1 cellular context compared by ENCODE assay signal in the genomic region with DNA sequence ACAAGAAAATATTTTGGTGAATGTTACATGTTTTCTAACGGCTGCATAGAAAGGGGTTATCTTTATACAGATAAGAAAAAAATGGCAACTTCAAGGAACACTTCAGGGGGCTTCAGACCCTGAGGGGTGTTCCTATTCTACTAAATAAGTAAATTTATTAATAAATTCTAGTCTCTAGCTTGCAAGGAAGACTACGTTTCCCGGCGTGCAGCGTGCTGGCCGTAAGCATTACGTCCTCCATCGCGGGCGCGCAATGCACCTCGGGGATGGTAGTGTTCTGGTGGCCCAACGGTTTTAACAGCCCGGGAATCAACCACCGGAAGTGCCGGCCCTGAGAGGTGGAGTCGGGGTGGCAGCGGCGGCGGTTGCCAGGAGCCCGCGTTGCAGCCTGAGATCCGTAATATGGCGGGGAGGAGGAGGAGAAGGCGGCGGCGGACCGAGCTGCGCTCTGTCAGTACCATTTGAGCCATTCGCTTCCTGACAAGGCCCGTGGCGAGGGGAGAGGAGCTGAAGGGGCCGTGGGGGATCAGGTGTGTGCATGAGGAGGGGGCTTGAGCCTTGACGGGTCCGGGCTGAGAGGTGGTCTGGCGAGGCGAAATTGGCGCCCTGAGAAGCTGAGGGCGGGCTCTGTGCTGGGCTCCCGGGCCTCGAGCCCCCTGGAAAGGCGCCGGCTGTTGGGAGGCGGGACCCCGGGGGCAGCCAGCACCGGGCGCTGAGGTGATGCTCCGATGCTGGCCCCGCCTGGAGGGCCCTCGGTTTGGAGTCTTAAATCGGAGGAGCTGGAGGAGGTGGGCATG.
A peak's percentile ranks its signal among the peaks of the same experiment; 100 is the strongest.
TF ChIP-seq lines count a peak whose summit lies in the region.

A gene with protein sequence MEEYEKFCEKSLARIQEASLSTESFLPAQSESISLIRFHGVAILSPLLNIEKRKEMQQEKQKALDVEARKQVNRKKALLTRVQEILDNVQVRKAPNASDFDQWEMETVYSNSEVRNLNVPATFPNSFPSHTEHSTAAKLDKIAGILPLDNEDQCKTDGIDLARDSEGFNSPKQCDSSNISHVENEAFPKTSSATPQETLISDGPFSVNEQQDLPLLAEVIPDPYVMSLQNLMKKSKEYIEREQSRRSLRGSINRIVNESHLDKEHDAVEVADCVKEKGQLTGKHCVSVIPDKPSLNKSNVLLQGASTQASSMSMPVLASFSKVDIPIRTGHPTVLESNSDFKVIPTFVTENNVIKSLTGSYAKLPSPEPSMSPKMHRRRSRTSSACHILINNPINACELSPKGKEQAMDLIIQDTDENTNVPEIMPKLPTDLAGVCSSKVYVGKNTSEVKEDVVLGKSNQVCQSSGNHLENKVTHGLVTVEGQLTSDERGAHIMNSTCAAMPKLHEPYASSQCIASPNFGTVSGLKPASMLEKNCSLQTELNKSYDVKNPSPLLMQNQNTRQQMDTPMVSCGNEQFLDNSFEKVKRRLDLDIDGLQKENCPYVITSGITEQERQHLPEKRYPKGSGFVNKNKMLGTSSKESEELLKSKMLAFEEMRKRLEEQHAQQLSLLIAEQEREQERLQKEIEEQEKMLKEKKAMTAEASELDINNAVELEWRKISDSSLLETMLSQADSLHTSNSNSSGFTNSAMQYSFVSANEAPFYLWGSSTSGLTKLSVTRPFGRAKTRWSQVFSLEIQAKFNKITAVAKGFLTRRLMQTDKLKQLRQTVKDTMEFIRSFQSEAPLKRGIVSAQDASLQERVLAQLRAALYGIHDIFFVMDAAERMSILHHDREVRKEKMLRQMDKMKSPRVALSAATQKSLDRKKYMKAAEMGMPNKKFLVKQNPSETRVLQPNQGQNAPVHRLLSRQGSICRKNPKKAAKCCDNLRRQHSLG (plus strand): TSS at position 384 of the 797 bp plus-strand sequence. CDS start 3,940 bp downstream, outside the sequence.

TF ChIP-seq in K562, 482 proteins besides CTCF, POLR2A, EP300 and RAD21 (continued from another document and continues in another):
- TF ChIP-seq, protein P1, sequence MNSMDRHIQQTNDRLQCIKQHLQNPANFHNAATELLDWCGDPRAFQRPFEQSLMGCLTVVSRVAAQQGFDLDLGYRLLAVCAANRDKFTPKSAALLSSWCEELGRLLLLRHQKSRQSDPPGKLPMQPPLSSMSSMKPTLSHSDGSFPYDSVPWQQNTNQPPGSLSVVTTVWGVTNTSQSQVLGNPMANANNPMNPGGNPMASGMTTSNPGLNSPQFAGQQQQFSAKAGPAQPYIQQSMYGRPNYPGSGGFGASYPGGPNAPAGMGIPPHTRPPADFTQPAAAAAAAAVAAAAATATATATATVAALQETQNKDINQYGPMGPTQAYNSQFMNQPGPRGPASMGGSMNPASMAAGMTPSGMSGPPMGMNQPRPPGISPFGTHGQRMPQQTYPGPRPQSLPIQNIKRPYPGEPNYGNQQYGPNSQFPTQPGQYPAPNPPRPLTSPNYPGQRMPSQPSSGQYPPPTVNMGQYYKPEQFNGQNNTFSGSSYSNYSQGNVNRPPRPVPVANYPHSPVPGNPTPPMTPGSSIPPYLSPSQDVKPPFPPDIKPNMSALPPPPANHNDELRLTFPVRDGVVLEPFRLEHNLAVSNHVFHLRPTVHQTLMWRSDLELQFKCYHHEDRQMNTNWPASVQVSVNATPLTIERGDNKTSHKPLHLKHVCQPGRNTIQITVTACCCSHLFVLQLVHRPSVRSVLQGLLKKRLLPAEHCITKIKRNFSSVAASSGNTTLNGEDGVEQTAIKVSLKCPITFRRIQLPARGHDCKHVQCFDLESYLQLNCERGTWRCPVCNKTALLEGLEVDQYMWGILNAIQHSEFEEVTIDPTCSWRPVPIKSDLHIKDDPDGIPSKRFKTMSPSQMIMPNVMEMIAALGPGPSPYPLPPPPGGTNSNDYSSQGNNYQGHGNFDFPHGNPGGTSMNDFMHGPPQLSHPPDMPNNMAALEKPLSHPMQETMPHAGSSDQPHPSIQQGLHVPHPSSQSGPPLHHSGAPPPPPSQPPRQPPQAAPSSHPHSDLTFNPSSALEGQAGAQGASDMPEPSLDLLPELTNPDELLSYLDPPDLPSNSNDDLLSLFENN (IDR thresholded peaks at IDR 0.05; ENCODE audit: low read depth in 2 of 2, low read length in 2 of 2), result no peak
- no peak for TF ChIP-seq ZNF232 (CRISPR knock-in tag; IDR thresholded peaks at IDR 0.05)
- TF ChIP-seq WHSC1 (IDR thresholded peaks at IDR 0.05; ENCODE audit: low read length), result no peak
- no peak for TF ChIP-seq HMG20B (CRISPR knock-in tag; IDR thresholded peaks at IDR 0.05)
- no peak for TF ChIP-seq ZNF253 (CRISPR knock-in tag; conservative IDR thresholded peaks at IDR 0.05)
- TF ChIP-seq NFIC (IDR thresholded peaks at IDR 0.05), result no peak
- TF ChIP-seq, protein P2, sequence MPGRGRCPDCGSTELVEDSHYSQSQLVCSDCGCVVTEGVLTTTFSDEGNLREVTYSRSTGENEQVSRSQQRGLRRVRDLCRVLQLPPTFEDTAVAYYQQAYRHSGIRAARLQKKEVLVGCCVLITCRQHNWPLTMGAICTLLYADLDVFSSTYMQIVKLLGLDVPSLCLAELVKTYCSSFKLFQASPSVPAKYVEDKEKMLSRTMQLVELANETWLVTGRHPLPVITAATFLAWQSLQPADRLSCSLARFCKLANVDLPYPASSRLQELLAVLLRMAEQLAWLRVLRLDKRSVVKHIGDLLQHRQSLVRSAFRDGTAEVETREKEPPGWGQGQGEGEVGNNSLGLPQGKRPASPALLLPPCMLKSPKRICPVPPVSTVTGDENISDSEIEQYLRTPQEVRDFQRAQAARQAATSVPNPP (IDR thresholded peaks at IDR 0.05; ENCODE audit: borderline replicate concordance, insufficient read depth, insufficient read length), result no peak
- no peak for TF ChIP-seq PYGO2 (tag; IDR thresholded peaks at IDR 0.05)
- TF ChIP-seq, protein P3, sequence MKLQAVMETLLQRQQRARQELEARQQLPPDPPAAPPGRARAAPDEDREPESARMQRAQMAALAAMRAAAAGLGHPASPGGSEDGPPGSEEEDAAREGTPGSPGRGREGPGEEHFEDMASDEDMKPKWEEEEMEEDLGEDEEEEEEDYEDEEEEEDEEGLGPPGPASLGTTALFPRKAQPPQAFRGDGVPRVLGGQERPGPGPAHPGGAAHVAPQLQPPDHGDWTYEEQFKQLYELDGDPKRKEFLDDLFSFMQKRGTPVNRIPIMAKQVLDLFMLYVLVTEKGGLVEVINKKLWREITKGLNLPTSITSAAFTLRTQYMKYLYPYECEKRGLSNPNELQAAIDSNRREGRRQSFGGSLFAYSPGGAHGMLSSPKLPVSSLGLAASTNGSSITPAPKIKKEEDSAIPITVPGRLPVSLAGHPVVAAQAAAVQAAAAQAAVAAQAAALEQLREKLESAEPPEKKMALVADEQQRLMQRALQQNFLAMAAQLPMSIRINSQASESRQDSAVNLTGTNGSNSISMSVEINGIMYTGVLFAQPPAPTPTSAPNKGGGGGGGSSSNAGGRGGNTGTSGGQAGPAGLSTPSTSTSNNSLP (IDR thresholded peaks at IDR 0.05; ENCODE audit: borderline replicate concordance, low read depth, low read length), result no peak
- TF ChIP-seq, protein P4, sequence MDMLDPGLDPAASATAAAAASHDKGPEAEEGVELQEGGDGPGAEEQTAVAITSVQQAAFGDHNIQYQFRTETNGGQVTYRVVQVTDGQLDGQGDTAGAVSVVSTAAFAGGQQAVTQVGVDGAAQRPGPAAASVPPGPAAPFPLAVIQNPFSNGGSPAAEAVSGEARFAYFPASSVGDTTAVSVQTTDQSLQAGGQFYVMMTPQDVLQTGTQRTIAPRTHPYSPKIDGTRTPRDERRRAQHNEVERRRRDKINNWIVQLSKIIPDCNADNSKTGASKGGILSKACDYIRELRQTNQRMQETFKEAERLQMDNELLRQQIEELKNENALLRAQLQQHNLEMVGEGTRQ (CRISPR knock-in tag; IDR thresholded peaks at IDR 0.05), result no peak
- TF ChIP-seq HNRNPK (IDR thresholded peaks at IDR 0.05; ENCODE audit: low read depth, low read length, poor library complexity, severe bottlenecking), result no peak
- TF ChIP-seq, protein P5, sequence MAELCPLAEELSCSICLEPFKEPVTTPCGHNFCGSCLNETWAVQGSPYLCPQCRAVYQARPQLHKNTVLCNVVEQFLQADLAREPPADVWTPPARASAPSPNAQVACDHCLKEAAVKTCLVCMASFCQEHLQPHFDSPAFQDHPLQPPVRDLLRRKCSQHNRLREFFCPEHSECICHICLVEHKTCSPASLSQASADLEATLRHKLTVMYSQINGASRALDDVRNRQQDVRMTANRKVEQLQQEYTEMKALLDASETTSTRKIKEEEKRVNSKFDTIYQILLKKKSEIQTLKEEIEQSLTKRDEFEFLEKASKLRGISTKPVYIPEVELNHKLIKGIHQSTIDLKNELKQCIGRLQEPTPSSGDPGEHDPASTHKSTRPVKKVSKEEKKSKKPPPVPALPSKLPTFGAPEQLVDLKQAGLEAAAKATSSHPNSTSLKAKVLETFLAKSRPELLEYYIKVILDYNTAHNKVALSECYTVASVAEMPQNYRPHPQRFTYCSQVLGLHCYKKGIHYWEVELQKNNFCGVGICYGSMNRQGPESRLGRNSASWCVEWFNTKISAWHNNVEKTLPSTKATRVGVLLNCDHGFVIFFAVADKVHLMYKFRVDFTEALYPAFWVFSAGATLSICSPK (IDR thresholded peaks at IDR 0.05; ENCODE audit: borderline replicate concordance), result no peak
- no peak for TF ChIP-seq ZFP1 (CRISPR knock-in tag; IDR thresholded peaks at IDR 0.05)
- TF ChIP-seq ZNF778 (CRISPR knock-in tag; IDR thresholded peaks at IDR 0.05), result no peak
- no peak for TF ChIP-seq CREBBP (IDR thresholded peaks at IDR 0.05; ENCODE audit: low read depth, low read length)
- TF ChIP-seq ETV5 (CRISPR knock-in tag; IDR thresholded peaks at IDR 0.05; ENCODE audit: low read depth), result peak; percentile 61
- no peak for TF ChIP-seq NR2F6 (CRISPR knock-in tag; IDR thresholded peaks at IDR 0.05)
- TF ChIP-seq, protein P6, sequence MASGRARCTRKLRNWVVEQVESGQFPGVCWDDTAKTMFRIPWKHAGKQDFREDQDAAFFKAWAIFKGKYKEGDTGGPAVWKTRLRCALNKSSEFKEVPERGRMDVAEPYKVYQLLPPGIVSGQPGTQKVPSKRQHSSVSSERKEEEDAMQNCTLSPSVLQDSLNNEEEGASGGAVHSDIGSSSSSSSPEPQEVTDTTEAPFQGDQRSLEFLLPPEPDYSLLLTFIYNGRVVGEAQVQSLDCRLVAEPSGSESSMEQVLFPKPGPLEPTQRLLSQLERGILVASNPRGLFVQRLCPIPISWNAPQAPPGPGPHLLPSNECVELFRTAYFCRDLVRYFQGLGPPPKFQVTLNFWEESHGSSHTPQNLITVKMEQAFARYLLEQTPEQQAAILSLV (tag; IDR thresholded peaks at IDR 0.05), result no peak
- TF ChIP-seq, protein P7, sequence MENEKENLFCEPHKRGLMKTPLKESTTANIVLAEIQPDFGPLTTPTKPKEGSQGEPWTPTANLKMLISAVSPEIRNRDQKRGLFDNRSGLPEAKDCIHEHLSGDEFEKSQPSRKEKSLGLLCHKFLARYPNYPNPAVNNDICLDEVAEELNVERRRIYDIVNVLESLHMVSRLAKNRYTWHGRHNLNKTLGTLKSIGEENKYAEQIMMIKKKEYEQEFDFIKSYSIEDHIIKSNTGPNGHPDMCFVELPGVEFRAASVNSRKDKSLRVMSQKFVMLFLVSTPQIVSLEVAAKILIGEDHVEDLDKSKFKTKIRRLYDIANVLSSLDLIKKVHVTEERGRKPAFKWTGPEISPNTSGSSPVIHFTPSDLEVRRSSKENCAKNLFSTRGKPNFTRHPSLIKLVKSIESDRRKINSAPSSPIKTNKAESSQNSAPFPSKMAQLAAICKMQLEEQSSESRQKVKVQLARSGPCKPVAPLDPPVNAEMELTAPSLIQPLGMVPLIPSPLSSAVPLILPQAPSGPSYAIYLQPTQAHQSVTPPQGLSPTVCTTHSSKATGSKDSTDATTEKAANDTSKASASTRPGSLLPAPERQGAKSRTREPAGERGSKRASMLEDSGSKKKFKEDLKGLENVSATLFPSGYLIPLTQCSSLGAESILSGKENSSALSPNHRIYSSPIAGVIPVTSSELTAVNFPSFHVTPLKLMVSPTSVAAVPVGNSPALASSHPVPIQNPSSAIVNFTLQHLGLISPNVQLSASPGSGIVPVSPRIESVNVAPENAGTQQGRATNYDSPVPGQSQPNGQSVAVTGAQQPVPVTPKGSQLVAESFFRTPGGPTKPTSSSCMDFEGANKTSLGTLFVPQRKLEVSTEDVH (IDR thresholded peaks at IDR 0.05; ENCODE audit: low read depth, partially characterized antibody), result peak; percentile 69
- TF ChIP-seq MYNN (IDR thresholded peaks at IDR 0.05), result peak; percentile 44; the same call in 1 of the 2 replicates
- no peak for TF ChIP-seq MYNN (CRISPR knock-in tag; IDR thresholded peaks at IDR 0.05)
- no peak for TF ChIP-seq CEBPB (tag; IDR thresholded peaks at IDR 0.05)
- no peak for TF ChIP-seq SAFB (IDR thresholded peaks at IDR 0.05; ENCODE audit: borderline replicate concordance, low read depth, low read length)
- TF ChIP-seq, protein P8, sequence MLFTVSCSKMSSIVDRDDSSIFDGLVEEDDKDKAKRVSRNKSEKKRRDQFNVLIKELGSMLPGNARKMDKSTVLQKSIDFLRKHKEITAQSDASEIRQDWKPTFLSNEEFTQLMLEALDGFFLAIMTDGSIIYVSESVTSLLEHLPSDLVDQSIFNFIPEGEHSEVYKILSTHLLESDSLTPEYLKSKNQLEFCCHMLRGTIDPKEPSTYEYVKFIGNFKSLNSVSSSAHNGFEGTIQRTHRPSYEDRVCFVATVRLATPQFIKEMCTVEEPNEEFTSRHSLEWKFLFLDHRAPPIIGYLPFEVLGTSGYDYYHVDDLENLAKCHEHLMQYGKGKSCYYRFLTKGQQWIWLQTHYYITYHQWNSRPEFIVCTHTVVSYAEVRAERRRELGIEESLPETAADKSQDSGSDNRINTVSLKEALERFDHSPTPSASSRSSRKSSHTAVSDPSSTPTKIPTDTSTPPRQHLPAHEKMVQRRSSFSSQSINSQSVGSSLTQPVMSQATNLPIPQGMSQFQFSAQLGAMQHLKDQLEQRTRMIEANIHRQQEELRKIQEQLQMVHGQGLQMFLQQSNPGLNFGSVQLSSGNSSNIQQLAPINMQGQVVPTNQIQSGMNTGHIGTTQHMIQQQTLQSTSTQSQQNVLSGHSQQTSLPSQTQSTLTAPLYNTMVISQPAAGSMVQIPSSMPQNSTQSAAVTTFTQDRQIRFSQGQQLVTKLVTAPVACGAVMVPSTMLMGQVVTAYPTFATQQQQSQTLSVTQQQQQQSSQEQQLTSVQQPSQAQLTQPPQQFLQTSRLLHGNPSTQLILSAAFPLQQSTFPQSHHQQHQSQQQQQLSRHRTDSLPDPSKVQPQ (CRISPR knock-in tag; IDR thresholded peaks at IDR 0.05; ENCODE audit: borderline replicate concordance), result no peak
- no peak for TF ChIP-seq DNMT1 (IDR thresholded peaks at IDR 0.05)
- no peak for TF ChIP-seq CEBPG (CRISPR knock-in tag; IDR thresholded peaks at IDR 0.05)
- TF ChIP-seq CEBPG (tag; conservative IDR thresholded peaks at IDR 0.05 in 1 of 2, IDR thresholded peaks at IDR 0.05 in 1 of 2), result no peak
- TF ChIP-seq, protein P9, sequence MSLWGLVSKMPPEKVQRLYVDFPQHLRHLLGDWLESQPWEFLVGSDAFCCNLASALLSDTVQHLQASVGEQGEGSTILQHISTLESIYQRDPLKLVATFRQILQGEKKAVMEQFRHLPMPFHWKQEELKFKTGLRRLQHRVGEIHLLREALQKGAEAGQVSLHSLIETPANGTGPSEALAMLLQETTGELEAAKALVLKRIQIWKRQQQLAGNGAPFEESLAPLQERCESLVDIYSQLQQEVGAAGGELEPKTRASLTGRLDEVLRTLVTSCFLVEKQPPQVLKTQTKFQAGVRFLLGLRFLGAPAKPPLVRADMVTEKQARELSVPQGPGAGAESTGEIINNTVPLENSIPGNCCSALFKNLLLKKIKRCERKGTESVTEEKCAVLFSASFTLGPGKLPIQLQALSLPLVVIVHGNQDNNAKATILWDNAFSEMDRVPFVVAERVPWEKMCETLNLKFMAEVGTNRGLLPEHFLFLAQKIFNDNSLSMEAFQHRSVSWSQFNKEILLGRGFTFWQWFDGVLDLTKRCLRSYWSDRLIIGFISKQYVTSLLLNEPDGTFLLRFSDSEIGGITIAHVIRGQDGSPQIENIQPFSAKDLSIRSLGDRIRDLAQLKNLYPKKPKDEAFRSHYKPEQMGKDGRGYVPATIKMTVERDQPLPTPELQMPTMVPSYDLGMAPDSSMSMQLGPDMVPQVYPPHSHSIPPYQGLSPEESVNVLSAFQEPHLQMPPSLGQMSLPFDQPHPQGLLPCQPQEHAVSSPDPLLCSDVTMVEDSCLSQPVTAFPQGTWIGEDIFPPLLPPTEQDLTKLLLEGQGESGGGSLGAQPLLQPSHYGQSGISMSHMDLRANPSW (CRISPR knock-in tag; IDR thresholded peaks at IDR 0.05), result no peak
- no peak for TF ChIP-seq FOXK2 (conservative IDR thresholded peaks at IDR 0.05 in 1 of 2, IDR thresholded peaks at IDR 0.05 in 1 of 2; ENCODE audit: low read depth in 2 of 2)
